9 cellular contexts compared by ENCODE assay signal in genomic region chr14:95514131-95515079, GRCh38. TPM values are rescaled to one million over a fixed set of nuclear protein-coding genes. Genes with fewer than 3 reads are reported as not detected.
A peak's percentile ranks its signal among the peaks of the same experiment; 100 is the strongest.
DNase-seq lines count a peak whose midpoint lies in the region; ATAC-seq, FAIRE-seq and TF ChIP-seq lines count a peak whose summit lies in the region.
"Had no signal": no experiment of that assay in that cellular context is flagged by ENCODE, and none has a peak within 500 bp of the region (broad histone marks: within the 10 kb centered on the region; RNA-seq: fewer than 3 reads in every experiment).

No MANE protein-coding gene starts in this region.

- H3K4me3 ChIP-seq in effector memory CD4-positive, alpha-beta T cell (ENCODE audit: insufficient read depth, low read depth, low read length, poor library complexity, severe bottlenecking), result peak overlapping the region; percentile 67
- peak overlapping the region; percentile 73 for H3K4me3 ChIP-seq in rectal smooth muscle tissue (ENCODE audit: low read length)

- peaks cover 55% of the 10 kb centered on the region for H3K4me1 ChIP-seq in effector memory CD4-positive, alpha-beta T cell (ENCODE audit: control insufficient read depth, insufficient read depth, low read length, poor library complexity, severe bottlenecking)
- peaks cover 2% of the 10 kb centered on the region for H3K4me1 ChIP-seq in rectal smooth muscle tissue (ENCODE audit: control insufficient read depth, insufficient read depth, low read length)

- peaks cover 13% of the 10 kb centered on the region for H3K36me3 ChIP-seq in effector memory CD4-positive, alpha-beta T cell (ENCODE audit: control insufficient read depth, insufficient read depth, low read length)
- H3K36me3 ChIP-seq in rectal smooth muscle tissue (ENCODE audit: control insufficient read depth, insufficient read depth, low read length), result no peaks in the 10 kb centered on the region

- peak overlapping the region; percentile 89 for H3K27ac ChIP-seq in effector memory CD4-positive, alpha-beta T cell (ENCODE audit: insufficient read depth, low read length, poor library complexity, severe bottlenecking)
- H3K27ac ChIP-seq in rectal smooth muscle tissue (ENCODE audit: low read depth, low read length), result no peak overlapping the region

- peak; percentile 16 for FAIRE-seq in GM12891 (lab: Jason Lieb, UNC)

- H3K9ac ChIP-seq in rectal smooth muscle tissue (ENCODE audit: low read length), result no peak overlapping the region

- no peak for ATAC-seq in HG03469 (IDR thresholded peaks at IDR 0.05; ENCODE audit: unreplicated experiment)

- DNase-seq in GM12891 (ENCODE audit: insufficient read length, low spot score), result no peak
- DNase-seq in NCI-H345 treated with DMSO at 0.1 percent for 48 hours (lab: John Stamatoyannopoulos, UW; ENCODE audit: unreplicated experiment), result peak; percentile 92
- DNase-seq in effector memory CD4-positive, alpha-beta T cell, result no peak
- no peak for DNase-seq in HuH-7.5 (ENCODE audit: low spot score)
- no peak for DNase-seq in HCEC 1CT
- DNase-seq in COLO829 (ENCODE audit: low spot score), result no peak
- DNase-seq: foreskin melanocyte had no signal

- no peak for TF ChIP-seq POLR2A in GM12891 (IDR thresholded peaks at IDR 0.05; ENCODE audit: low read depth, low read length)

- no peaks in the 10 kb centered on the region for H3K9me3 ChIP-seq in effector memory CD4-positive, alpha-beta T cell (ENCODE audit: control insufficient read depth, low read length)

- no peaks in the 10 kb centered on the region for H3K27me3 ChIP-seq in effector memory CD4-positive, alpha-beta T cell (replicated peaks; ENCODE audit: control insufficient read depth, insufficient read depth, low read length, poor library complexity, severe bottlenecking)
- H3K27me3 ChIP-seq in rectal smooth muscle tissue (ENCODE audit: control insufficient read depth, insufficient read depth, low read length), result no peaks in the 10 kb centered on the region

TF ChIP-seq in GM12891, 5 proteins besides CTCF, POLR2A, EP300 and RAD21:
- no peak for TF ChIP-seq POLR2AphosphoS5 (IDR thresholded peaks at IDR 0.05; ENCODE audit: low read depth, low read length)
- no peak for TF ChIP-seq TAF1 (IDR thresholded peaks at IDR 0.05; ENCODE audit: low read depth, low read length)
- TF ChIP-seq SPI1 (IDR thresholded peaks at IDR 0.05; ENCODE audit: low read depth, low read length), result no peak
- TF ChIP-seq PAX5 (IDR thresholded peaks at IDR 0.05; ENCODE audit: insufficient read depth, low read length, severe bottlenecking), result no peak
- no peak for TF ChIP-seq POU2F2 (IDR thresholded peaks at IDR 0.05; ENCODE audit: low read depth, low read length)
TF ChIP-seq in GM12891: peak in this region for 0.

RNA-seq across cellular contexts. Expression of gene SYNE3, which starts 2.0 kb away (rescaled TPM):
- 2.6 TPM for polyA plus RNA-seq in GM12891 (2012; ENCODE audit: low read depth, missing spikeins)

RNA-seq across cellular contexts. Expression of gene GLRX5, which starts 20.4 kb away (rescaled TPM):
- polyA plus RNA-seq in GM12891 (2012; ENCODE audit: low read depth, missing spikeins), result 35.0 TPM
